Comparison of ENCODE assay signal across 24 cellular contexts in genomic region chr12:89418228-89418910, GRCh38.
A peak's percentile ranks its signal among the peaks of the same experiment; 100 is the strongest.
DNase-seq lines count a peak whose midpoint lies in the region; ATAC-seq and TF ChIP-seq lines count a peak whose summit lies in the region.
"Had no signal": no experiment of that assay in that cellular context is flagged by ENCODE, and none has a peak within 500 bp of the region (broad histone marks: within the 10 kb centered on the region; RNA-seq: fewer than 3 reads in every experiment).

No MANE protein-coding gene starts in this region.

- no peaks in the 10 kb centered on the region for H3K27me3 Mint-ChIP-seq in MCF 10A (ENCODE audit: insufficient read depth, unreplicated experiment)
- peaks cover 0 to 4% (median 0%) of the 10 kb centered on the region in 3 donors for H3K27me3 Mint-ChIP-seq in immature natural killer cell (ENCODE audit: low read depth in 3 of 3)
- H3K27me3 Mint-ChIP-seq: activated B cell treated with CpG ODN at 0.5 μM for 24 hours; stimulated activated naive B cell treated with anti-CD40 and anti-IgM and Interleukin-4, amounts not matched to agents 10 μg/mL and 1 μg/mL and 100 μg/mL, for 72 hours had no signal

- no peak overlapping the region; the same call in 1 of the 2 replicates for H3K4me2 ChIP-seq in IMR-90 (ENCODE audit: low read depth, low read length)

- H3K18ac ChIP-seq in IMR-90 (ENCODE audit: low read depth, low read length): peak overlapping the region; percentile 48; the same call in 1 of the 2 replicates

- 92% methylated on average over 2 of the region's 5 CpGs; no CpG with 5 or more reads in 1 of the 2 experiments for WGBS in IMR-90 (ENCODE audit: extremely low coverage in 2 of 2, insufficient read length in 1 of 2), 2 experiments
- WGBS in adrenal gland, 4 donors: 81 to 88% (median 86%) methylated on average over 5 of the region's 5 CpGs
- 91 to 95% methylated on average over 5 of the region's 5 CpGs for WGBS in sigmoid colon, 2 donors

- H4K20me1 ChIP-seq in IMR-90 (ENCODE audit: insufficient read depth, low read length): no peaks in the 10 kb centered on the region

- no peak for TF ChIP-seq EP300 in sigmoid colon (IDR thresholded peaks at IDR 0.05)

- H3K23ac ChIP-seq in IMR-90 (ENCODE audit: low read depth, low read length): peak overlapping the region; percentile 82; the same call in 1 of the 2 replicates

- H4K91ac ChIP-seq in IMR-90 (ENCODE audit: insufficient read depth, low read depth, low read length): peak overlapping the region; percentile 87

- H3K9me1 ChIP-seq in IMR-90 (ENCODE audit: insufficient read depth, low read length): peaks cover 23% of the 10 kb centered on the region

- no peaks in the 10 kb centered on the region for H3K36me3 ChIP-seq in IMR-90 (ENCODE audit: control insufficient read depth, insufficient read depth, low read length)
- H3K36me3 ChIP-seq in adrenal gland (replicated peaks in 1 of 2): no peaks in the 10 kb centered on the region
- no peaks in the 10 kb centered on the region for H3K36me3 ChIP-seq in left lung
- H3K36me3 ChIP-seq in sigmoid colon: no peaks in the 10 kb centered on the region
- H3K36me3 ChIP-seq: pancreas, SJCRH30, uterus had no signal

- POLR2A ChIA-PET in IMR-90 (lab: Charles Lee; ENCODE audit: unreplicated experiment) (no interaction called here), MCF 10A (lab: Yijun Ruan, JAX) (interaction anchor here (0.6 to 0.8 kb wide), 3 partner anchors 11 to 45 kb away, joined by 3 to 5 read pairs (median 3); no protein-coding TSS in a partner anchor)

- no peak for ATAC-seq in IMR-90 (ENCODE audit: low read depth)
- peak; percentile 72 for ATAC-seq in left lung
- ATAC-seq: activated naive CD4-positive, alpha-beta T cell treated with anti-CD3 and anti-CD28 coated beads, Interleukin-2, amount 50 U/mL, for 72 hours; Panc1 had no signal

- in situ Hi-C loops in IMR-90 (cut with MboI; ENCODE audit: low sequenced_read_pairs): no loop called here

- H2BK120ac ChIP-seq in IMR-90 (ENCODE audit: low read depth, low read length): peak overlapping the region; percentile 87

- dilution Hi-C loops in IMR-90 (cut with HindIII; ENCODE audit: low sequenced_read_pairs, unreplicated experiment): no loop called here

- BruUV-seq in IMR-90 (replicated peaks; lab: Mats Ljungman, UMichigan): no TSS peak
- BruUV-seq in MCF 10A (replicated peaks; lab: Mats Ljungman, UMichigan): no TSS peak

- H3K9me3 ChIP-seq in IMR-90 (ENCODE audit: control insufficient read depth, insufficient read depth, low read length) (no peaks in the 10 kb centered on the region), adrenal gland (replicated peaks in 1 of 3) (no peaks in the 10 kb centered on the region), left lung (no peaks in the 10 kb centered on the region), sigmoid colon (no peaks in the 10 kb centered on the region)
- H3K9me3 ChIP-seq: pancreas, SJCRH30, uterus had no signal

- peak overlapping the region; percentile 9 for H2AFZ ChIP-seq in IMR-90 (replicated peaks; ENCODE audit: low read length, poor library complexity)

- peak overlapping the region; percentile 94 for H3K14ac ChIP-seq in IMR-90 (replicated peaks; ENCODE audit: low read depth, low read length)

- H2BK5ac ChIP-seq in IMR-90 (ENCODE audit: low read depth, low read length, poor library complexity, severe bottlenecking): peak overlapping the region; percentile 89

- H3K27me3 ChIP-seq in IMR-90 (ENCODE audit: control insufficient read depth, insufficient read depth, low read length) (no peaks in the 10 kb centered on the region), adrenal gland (no peaks in the 10 kb centered on the region), left lung (no peaks in the 10 kb centered on the region), sigmoid colon (no peaks in the 10 kb centered on the region)
- H3K27me3 ChIP-seq: pancreas, SJCRH30, uterus had no signal

- H3K9me3 Mint-ChIP-seq in MCF 10A (ENCODE audit: unreplicated experiment): no peaks in the 10 kb centered on the region
- no peaks in the 10 kb centered on the region for H3K9me3 Mint-ChIP-seq in immature natural killer cell
- H3K9me3 Mint-ChIP-seq: activated B cell treated with CpG ODN at 0.5 μM for 24 hours; activated naive CD4-positive, alpha-beta T cell treated with anti-CD3 and anti-CD28 coated beads, Interleukin-2, amount 50 U/mL, for 72 hours; activated T-helper 1 cell treated with anti-CD3 and anti-CD28 coated beads, Interleukin-12 subunit alpha, Interleukin-12 subunit beta, Interleukin-2, Interleukin-4 antibody, amounts not matched to agents 30 ng/mL and 10 ng/mL and 1 ng/mL, durations not matched to agents 14 hours and 24 hours and 36 hours; stimulated activated naive B cell treated with anti-CD40 and anti-IgM and Interleukin-4, amounts not matched to agents 10 μg/mL and 1 μg/mL and 100 μg/mL, for 72 hours had no signal

- intact Hi-C loops in IMR-90 (cut with micrococcal nuclease) (loop anchor here (5.0 kb wide), 1 partner anchor 34 kb away; no protein-coding TSS in a partner anchor), adrenal gland (cut with DNase I) (no loop called here), left lung (cut with DNase I) (no loop called here), sigmoid colon (cut with DNase I) (no loop called here), MCF 10A (cut with micrococcal nuclease) (no loop called here)

- H3K4me3 Mint-ChIP-seq in MCF 10A (ENCODE audit: unreplicated experiment) (no peak overlapping the region), immature natural killer cell (no peak overlapping the region)
- H3K4me3 Mint-ChIP-seq: activated B cell treated with CpG ODN at 0.5 μM for 24 hours; activated T-helper 1 cell treated with anti-CD3 and anti-CD28 coated beads, Interleukin-12 subunit alpha, Interleukin-12 subunit beta, Interleukin-2, Interleukin-4 antibody, amounts not matched to agents 30 ng/mL and 10 ng/mL and 1 ng/mL, durations not matched to agents 14 hours and 24 hours and 36 hours; stimulated activated naive B cell treated with anti-CD40 and anti-IgM and Interleukin-4, amounts not matched to agents 10 μg/mL and 1 μg/mL and 100 μg/mL, for 72 hours had no signal

- H3K79me1 ChIP-seq in IMR-90 (ENCODE audit: low read depth in 1 of 2, low read length in 2 of 2): peaks cover 0 to 25% of the 10 kb centered on the region in 2 experiments; a peak in 2 of 4 replicates

- CTCF ChIA-PET in IMR-90 (lab: Yijun Ruan, JAX): no interaction called here
- CTCF ChIA-PET in MCF 10A (lab: Yijun Ruan, JAX): interaction anchor here (0.5 to 1.3 kb wide), 3 partner anchors 10 to 1727 kb away, joined by 3 to 4 read pairs (median 3); no protein-coding TSS in a partner anchor

- H3K4me1 ChIP-seq in IMR-90 (ENCODE audit: control insufficient read depth, insufficient read depth, low read length) (peaks cover 18% of the 10 kb centered on the region), adrenal gland (replicated peaks in 1 of 2) (no peaks in the 10 kb centered on the region), left lung (peaks cover 0 to 21% of the 10 kb centered on the region in 2 donors), sigmoid colon (peaks cover 0 to 21% (median 11%) of the 10 kb centered on the region in 4 donors)
- H3K4me1 ChIP-seq: pancreas, SJCRH30, uterus had no signal

- no peak for TF ChIP-seq POLR2A in IMR-90 (IDR thresholded peaks at IDR 0.05; ENCODE audit: low read depth, low read length)
- TF ChIP-seq POLR2A in adrenal gland (IDR thresholded peaks at IDR 0.05): no peak
- no peak for TF ChIP-seq POLR2A in sigmoid colon (IDR thresholded peaks at IDR 0.05)

- H3K36me3 Mint-ChIP-seq in MCF 10A (ENCODE audit: insufficient read depth, unreplicated experiment): peaks cover 4% of the 10 kb centered on the region
- peaks cover 12 to 34% (median 25%) of the 10 kb centered on the region in 3 donors for H3K36me3 Mint-ChIP-seq in immature natural killer cell
- H3K36me3 Mint-ChIP-seq: activated naive CD4-positive, alpha-beta T cell treated with anti-CD3 and anti-CD28 coated beads, Interleukin-2, amount 50 U/mL, for 72 hours had no signal

- peak overlapping the region; percentile 93; the same call in 2 of the 3 replicates for H2BK15ac ChIP-seq in IMR-90 (ENCODE audit: low read depth, low read length)

- peak overlapping the region; percentile 90 for H2AK5ac ChIP-seq in IMR-90 (ENCODE audit: low read depth, low read length)

- no peak overlapping the region for H3K9ac ChIP-seq in IMR-90 (ENCODE audit: low read depth, low read length)

- TF ChIP-seq CTCF in IMR-90 (conservative IDR thresholded peaks at IDR 0.05; ENCODE audit: low read depth, low read length) (no peak), adrenal gland (IDR thresholded peaks at IDR 0.05) (no peak), left lung (IDR thresholded peaks at IDR 0.05) (no peak), sigmoid colon (IDR thresholded peaks at IDR 0.05) (no peak), MCF 10A (IDR thresholded peaks at IDR 0.05; ENCODE audit: unreplicated experiment) (no peak)

- DNase-seq in IMR-90: no peak
- DNase-seq in adrenal gland: peak in 5 of 7 donors; percentile 13 to 34 (median 27)
- DNase-seq in left lung: peak in 1 of 2 donors; percentile 60
- DNase-seq in sigmoid colon: peak; percentile 61
- DNase-seq in MCF 10A (ENCODE audit: unreplicated experiment): no peak
- DNase-seq in immature natural killer cell: no peak
- no peak for DNase-seq in NCI-H146 treated with DMSO at 0.1 percent for 48 hours (lab: John Stamatoyannopoulos, UW; ENCODE audit: unreplicated experiment)
- DNase-seq: activated B cell treated with CpG ODN at 0.5 μM for 24 hours; activated CD4-positive, alpha-beta T cell treated with anti-CD3 and anti-CD28 coated beads, Interleukin-2, amount 50 U/mL, for 48 hours; activated CD8-positive, alpha-beta memory T cell treated with anti-CD3 and anti-CD28 coated beads, Interleukin-2, amount 50 U/mL, for 4 hours; C1 segment of cervical spinal cord; NCI-H1105 treated with DMSO at 0.1 percent for 48 hours; NCI-H2029; NCI-H526; SJCRH30; stimulated activated CD4-positive, alpha-beta T cell treated with anti-CD3 and anti-CD28 coated beads, Interleukin-12 subunit alpha, Interleukin-12 subunit beta, amount 100 ng/mL, for 4 hours; stimulated activated CD4-positive, alpha-beta T cell treated with anti-CD3 and anti-CD28 coated beads, Interleukin-4, amount 100 ng/mL, for 24 hours; stimulated activated naive B cell treated with anti-CD40 and anti-IgM and Interleukin-4, amounts not matched to agents 10 μg/mL and 1 μg/mL and 100 μg/mL, for 72 hours; uterus had no signal

- H3K27ac Mint-ChIP-seq in MCF 10A (ENCODE audit: low read depth, unreplicated experiment): no peak overlapping the region
- no peak overlapping the region for H3K27ac Mint-ChIP-seq in immature natural killer cell
- H3K27ac Mint-ChIP-seq: activated B cell treated with CpG ODN at 0.5 μM for 24 hours; activated T-helper 1 cell treated with anti-CD3 and anti-CD28 coated beads, Interleukin-12 subunit alpha, Interleukin-12 subunit beta, Interleukin-2, Interleukin-4 antibody, amounts not matched to agents 30 ng/mL and 10 ng/mL and 1 ng/mL, durations not matched to agents 14 hours and 24 hours and 36 hours; stimulated activated naive B cell treated with anti-CD40 and anti-IgM and Interleukin-4, amounts not matched to agents 10 μg/mL and 1 μg/mL and 100 μg/mL, for 72 hours had no signal

- H2BK20ac ChIP-seq in IMR-90 (ENCODE audit: low read depth, low read length): peak overlapping the region; percentile 90

- no peaks in the 10 kb centered on the region for H3K4me1 Mint-ChIP-seq in MCF 10A (ENCODE audit: insufficient read depth, unreplicated experiment)
- H3K4me1 Mint-ChIP-seq in immature natural killer cell: peaks cover 4 to 7% of the 10 kb centered on the region in 2 donors
- H3K4me1 Mint-ChIP-seq: activated B cell treated with CpG ODN at 0.5 μM for 24 hours had no signal

- H3K27ac ChIP-seq in IMR-90 (ENCODE audit: insufficient read depth, low read length): peak overlapping the region; percentile 72; the same call in 1 of the 2 replicates
- H3K27ac ChIP-seq in adrenal gland: no peak overlapping the region
- H3K27ac ChIP-seq in left lung: no peak overlapping the region
- H3K27ac ChIP-seq in sigmoid colon: peak overlapping the region in 1 of 4 donors; percentile 55
- H3K27ac ChIP-seq: HL-60, pancreas, SJCRH30, uterus had no signal

- H3K4me3 ChIP-seq in IMR-90 (ENCODE audit: insufficient read depth, low read depth, low read length) (no peak overlapping the region), adrenal gland (no peak overlapping the region), left lung (no peak overlapping the region), sigmoid colon (no peak overlapping the region)
- H3K4me3 ChIP-seq: pancreas, SJCRH30, uterus had no signal

- peak overlapping the region; percentile 91 for H3K4ac ChIP-seq in IMR-90 (ENCODE audit: low read depth, low read length)

- no peak overlapping the region; the same call in 1 of the 2 replicates for H3K56ac ChIP-seq in IMR-90 (ENCODE audit: extremely low read depth, insufficient read depth, low read length)

- 0 out of 2 replicates have a peak overlapping the region, but pooled peaks have one; percentile 26 for H4K5ac ChIP-seq in IMR-90 (ENCODE audit: low read depth, low read length)

- peak overlapping the region; percentile 75 to 80; a peak in 3 of 4 replicates for H4K8ac ChIP-seq in IMR-90 (ENCODE audit: low read depth in 2 of 2, low read length in 2 of 2)

- H2AK9ac ChIP-seq in IMR-90 (replicated peaks; ENCODE audit: low read depth, low read length, poor library complexity): peak overlapping the region; percentile 3

- no peak for TF ChIP-seq RAD21 in IMR-90 (IDR thresholded peaks at IDR 0.05; ENCODE audit: low read length)

Comparison
In these comparisons a context has a peak if more than half of its experiments do, and no peak if none do; other contexts are left out.
1. DNase-seq: peak in adrenal gland (5 of 7) and sigmoid colon (single experiment); none in IMR-90 (single experiment), MCF 10A (single experiment), immature natural killer cell (0 of 3) and NCI-H146 treated with DMSO at 0.1 percent for 48 hours (single experiment).